Comparison of ENCODE assay signal across 9 cellular contexts in the genomic region with DNA sequence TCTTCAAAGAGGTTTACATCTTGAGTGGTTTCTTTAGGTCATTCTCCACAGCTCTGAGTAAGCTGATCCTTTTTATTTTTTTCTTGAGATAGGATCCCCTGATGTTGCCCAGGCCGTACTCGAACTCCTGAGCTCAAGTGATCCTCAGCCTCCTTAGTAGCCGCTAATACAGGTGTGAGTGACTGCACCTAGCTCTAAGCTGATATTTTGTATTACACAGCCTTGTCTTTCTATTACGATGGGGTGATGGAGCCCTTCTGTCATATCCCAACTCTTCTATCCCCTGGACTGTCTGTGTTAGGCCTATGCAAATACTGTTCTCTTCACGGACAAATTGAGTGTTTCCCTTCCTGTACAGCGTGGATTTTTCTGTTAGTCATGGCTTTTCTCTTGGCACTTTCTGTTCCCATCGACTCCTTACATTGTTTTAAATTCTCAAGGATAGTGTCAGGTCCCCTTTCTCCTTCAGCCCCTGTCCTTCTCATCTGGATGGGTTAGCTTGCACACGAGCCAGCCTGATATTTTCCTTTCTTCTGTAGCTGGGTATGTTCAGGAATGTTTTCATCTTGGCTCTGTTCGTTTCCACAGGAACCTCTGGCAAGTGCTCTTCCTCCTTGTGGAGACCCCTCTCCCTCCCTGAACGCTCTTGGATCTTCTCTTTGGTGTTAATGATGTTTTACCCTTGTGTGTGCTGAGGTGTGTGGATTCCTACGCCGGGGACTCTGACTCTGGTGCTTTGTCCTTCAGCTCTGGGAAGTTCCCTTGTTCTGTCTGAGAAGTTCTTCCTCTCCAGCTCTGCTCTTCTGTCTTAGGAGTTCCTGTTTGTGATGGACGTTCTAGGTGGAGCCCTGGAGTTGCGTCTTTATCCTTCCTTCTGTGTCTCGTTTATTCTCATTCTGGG. TPM values are rescaled to one million over a fixed set of nuclear protein-coding genes. Genes with fewer than 3 reads are reported as not detected.
DNase-seq lines count a peak whose midpoint lies in the region; ATAC-seq, FAIRE-seq and TF ChIP-seq lines count a peak whose summit lies in the region.
"Had no signal": no experiment of that assay in that cellular context is flagged by ENCODE, and none has a peak within 500 bp of the region (broad histone marks: within the 10 kb centered on the region; RNA-seq: fewer than 3 reads in every experiment).

No MANE protein-coding gene starts in this region.

- H3K9me3 ChIP-seq in DND-41 (ENCODE audit: insufficient read depth, low read length, severe bottlenecking) (no peaks in the 10 kb centered on the region), NT2/D1 (ENCODE audit: insufficient read depth, low read length) (no peaks in the 10 kb centered on the region), pancreas (no peaks in the 10 kb centered on the region)

- intact Hi-C loops in dorsolateral prefrontal cortex (cut with DNase I), result loop anchor here (2.0 to 10.0 kb wide), 3 partner anchors 431 to 581 kb away; partner anchors contain the start of gene ZNF469 (in 1 of the 2)
- intact Hi-C loops in pancreas (cut with DNase I), result no loop called here

- H3K9ac ChIP-seq in DND-41 (ENCODE audit: low read depth, low read length), result peak overlapping the region; percentile 96
- H3K9ac ChIP-seq in NT2/D1 (ENCODE audit: insufficient read length, low read depth), result peak overlapping the region; percentile 45

- TF ChIP-seq CTCF in DND-41 (IDR thresholded peaks at IDR 0.05; ENCODE audit: borderline replicate concordance, extremely low read depth, low read length, poor library complexity, severe bottlenecking), result no peak
- TF ChIP-seq CTCF in dorsolateral prefrontal cortex (IDR thresholded peaks at IDR 0.05 in 54 of 56, conservative IDR thresholded peaks at IDR 0.05 in 2 of 56; ENCODE audit: low read depth in 1 of 56, partially characterized antibody in 56 of 56), result no peak
- no peak for TF ChIP-seq CTCF in pancreas (IDR thresholded peaks at IDR 0.05)

- no peak overlapping the region for H2AFZ ChIP-seq in DND-41 (ENCODE audit: low read depth, low read length)

- H3K27ac ChIP-seq in DND-41 (ENCODE audit: low read length) (peak overlapping the region; percentile 19; the same call in 1 of the 2 replicates), dorsolateral prefrontal cortex (peak overlapping the region in 46 of 59 donors; percentile 4 to 100 (median 58)), pancreas (peak overlapping the region in 3 of 4 donors; percentile 45 to 90 (median 74))

- 70% methylated on average over 15 of the region's 15 CpGs for WGBS in pancreas, 2 donors

- ATAC-seq in DND-41 (ENCODE audit: insufficient read depth, low read depth) (no peak), pancreas (no peak), HG03039 (IDR thresholded peaks at IDR 0.05; ENCODE audit: unreplicated experiment) (no peak), HG02623 (IDR thresholded peaks at IDR 0.05; ENCODE audit: unreplicated experiment) (no peak)

- FAIRE-seq in pancreas (lab: Jason Lieb, UNC), result no peak

- peaks cover 71% of the 10 kb centered on the region for H3K79me2 ChIP-seq in DND-41 (ENCODE audit: insufficient read depth, low read length)

- DNase-seq in DND-41 (no peak), NT2/D1 (ENCODE audit: low read depth, low spot score) (no peak), dorsolateral prefrontal cortex (no peak), pancreas (peak in 2 of 6 donors; percentile 2 to 8), COLO829 (ENCODE audit: low spot score) (no peak), DMS153 (lab: John Stamatoyannopoulos, UW) (no peak)
- DNase-seq: NCI-H446 treated with DMSO at 0.1 percent for 48 hours had no signal

- H3K4me3 ChIP-seq in DND-41 (ENCODE audit: low read depth in 1 of 2, low read length in 2 of 2) (0 out of 4 replicates have a peak overlapping the region, but pooled peaks of 1 of the 2 experiments have one; percentile 64), NT2/D1 (ENCODE audit: insufficient read length, low read depth) (no peak overlapping the region), dorsolateral prefrontal cortex (peak overlapping the region in 11 of 59 donors; percentile 1 to 98 (median 28)), pancreas (no peak overlapping the region)

- H3K36me3 ChIP-seq in DND-41 (ENCODE audit: insufficient read depth, low read length), result peaks cover 52% of the 10 kb centered on the region
- H3K36me3 ChIP-seq in NT2/D1 (ENCODE audit: insufficient read depth, insufficient read length, low read length), result peaks cover 64% of the 10 kb centered on the region
- H3K36me3 ChIP-seq in pancreas, result no peaks in the 10 kb centered on the region

- H3K4me1 ChIP-seq in DND-41 (ENCODE audit: insufficient read depth, low read length) (peaks cover 49% of the 10 kb centered on the region), NT2/D1 (ENCODE audit: insufficient read depth, insufficient read length) (peaks cover 10% of the 10 kb centered on the region), pancreas (peaks cover 0 to 31% (median 7%) of the 10 kb centered on the region in 3 donors)

- H3K27me3 ChIP-seq in DND-41 (ENCODE audit: insufficient read depth, low read length, poor library complexity) (no peaks in the 10 kb centered on the region), NT2/D1 (ENCODE audit: insufficient read depth, insufficient read length) (no peaks in the 10 kb centered on the region), dorsolateral prefrontal cortex (no peaks in the 10 kb centered on the region), pancreas (no peaks in the 10 kb centered on the region)

- H3K4me2 ChIP-seq in DND-41 (ENCODE audit: insufficient read depth, low read length), result peak overlapping the region; percentile 70

- peaks cover 50% of the 10 kb centered on the region for H4K20me1 ChIP-seq in DND-41 (ENCODE audit: insufficient read depth, low read length)

RNA-seq across cellular contexts. Expression of gene BANP, which starts 2.3 kb away (rescaled TPM):
- total RNA-seq in dorsolateral prefrontal cortex (10 to 100 TPM; 17.6 to 85.0 (median 34.7) TPM), pancreas (10 to 100 TPM in 4 of 6 donors, 1 to 10 TPM in 2; 6.1 to 17.6 (median 12.8) TPM)
- 10 to 100 TPM; 14.6 to 17.8 TPM for polyA plus RNA-seq in pancreas

RNA-seq across cellular contexts. Expression of gene CA5A, which starts 17.2 kb away (rescaled TPM):
- total RNA-seq in dorsolateral prefrontal cortex (1 to 10 TPM in 22 of 120 experiments, under 1 TPM in 64, not detected in 34; 0.06 to 2.7 (median 0.56) TPM), pancreas (not detected)
- under 1 TPM; under 0.01 TPM for polyA plus RNA-seq in pancreas

Comparison
In these comparisons a context has a peak if more than half of its experiments do, and no peak if none do; other contexts are left out.
1. H3K27ac ChIP-seq: peak in every context shown above with its lines; median percentile 74 in pancreas; 58 in dorsolateral prefrontal cortex; 19 in DND-41.
2. intact Hi-C loops: an anchor here in dorsolateral prefrontal cortex (2.0 to 10.0 kb wide); none called in pancreas.